In the genomic region with DNA sequence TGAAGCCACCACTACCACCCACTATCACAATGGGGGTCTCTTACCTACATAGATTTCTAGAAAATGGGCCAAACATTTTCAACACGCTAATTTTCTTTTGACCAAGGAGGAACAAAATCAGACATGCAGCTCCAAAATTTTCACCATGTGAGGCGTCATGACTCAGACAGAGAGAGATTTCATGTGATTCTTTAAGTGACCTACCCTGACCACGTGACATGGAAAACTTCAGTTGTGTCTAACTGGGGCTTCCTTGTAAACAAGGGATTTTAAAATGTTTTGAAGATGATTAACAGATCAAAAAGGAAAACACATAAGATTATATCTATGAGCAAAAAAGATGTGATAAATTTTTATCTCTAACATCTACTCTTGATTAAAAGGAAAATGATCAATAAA, we compare ENCODE assay signal across 19 cellular contexts.
DNase-seq lines count a peak whose midpoint lies in the region; ATAC-seq and TF ChIP-seq lines count a peak whose summit lies in the region.
"Had no signal": no experiment of that assay in that cellular context is flagged by ENCODE, and none has a peak within 500 bp of the region (broad histone marks: within the 10 kb centered on the region; RNA-seq: fewer than 3 reads in every experiment).

No MANE protein-coding gene starts in this region.

- H2AK9ac ChIP-seq in IMR-90 (replicated peaks; ENCODE audit: low read depth, low read length, poor library complexity), result no peak overlapping the region

- dilution Hi-C loops in IMR-90 (cut with HindIII; ENCODE audit: low sequenced_read_pairs, unreplicated experiment), result no loop called here

- H2AK5ac ChIP-seq in IMR-90 (ENCODE audit: low read depth, low read length) (no peak overlapping the region), mesenchymal stem cell (ENCODE audit: low read length, severe bottlenecking) (no peak overlapping the region)

- H3K4me3 Mint-ChIP-seq in stimulated activated memory B cell treated with anti-CD40 and anti-IgM and Interleukin-4, amounts not matched to agents 10 μg/mL and 1 μg/mL and 100 μg/mL, for 72 hours, result no peak overlapping the region
- H3K4me3 Mint-ChIP-seq: B cell; CD4-positive, CD25-positive, alpha-beta regulatory T cell; CD8-positive, alpha-beta T cell had no signal

- H3K9me3 Mint-ChIP-seq in stimulated activated memory B cell treated with anti-CD40 and anti-IgM and Interleukin-4, amounts not matched to agents 10 μg/mL and 1 μg/mL and 100 μg/mL, for 72 hours, result no peaks in the 10 kb centered on the region
- H3K9me3 Mint-ChIP-seq: CD8-positive, alpha-beta T cell had no signal

- no TSS peak for BruUV-seq in IMR-90 (replicated peaks; lab: Mats Ljungman, UMichigan)

- no peak overlapping the region for H2BK15ac ChIP-seq in IMR-90 (ENCODE audit: low read depth, low read length)
- no peak overlapping the region for H2BK15ac ChIP-seq in mesenchymal stem cell (ENCODE audit: low read depth, poor library complexity, severe bottlenecking)

- H3K4me2 ChIP-seq in IMR-90 (ENCODE audit: low read depth, low read length), result no peak overlapping the region
- no peak overlapping the region for H3K4me2 ChIP-seq in mesenchymal stem cell (ENCODE audit: low read length, poor library complexity, severe bottlenecking)
- H3K4me2 ChIP-seq: BLaER1 had no signal

- H3K18ac ChIP-seq in IMR-90 (ENCODE audit: low read depth, low read length) (no peak overlapping the region), mesenchymal stem cell (ENCODE audit: low read depth in 1 of 2, low read length in 2 of 2) (no peak overlapping the region)

- H3K36me3 Mint-ChIP-seq in stimulated activated memory B cell treated with anti-CD40 and anti-IgM and Interleukin-4, amounts not matched to agents 10 μg/mL and 1 μg/mL and 100 μg/mL, for 72 hours, result no peaks in the 10 kb centered on the region
- H3K36me3 Mint-ChIP-seq: CD4-positive, CD25-positive, alpha-beta regulatory T cell; CD8-positive, alpha-beta T cell had no signal

- in situ Hi-C loops in IMR-90 (cut with MboI; ENCODE audit: low sequenced_read_pairs), result no loop called here

- no peaks in the 10 kb centered on the region; the same call in 1 of the 2 replicates for H4K20me1 ChIP-seq in IMR-90 (ENCODE audit: insufficient read depth, low read length)
- H4K20me1 ChIP-seq: BLaER1 had no signal

- H3K9me3 ChIP-seq in IMR-90 (ENCODE audit: control insufficient read depth, insufficient read depth, low read length) (no peaks in the 10 kb centered on the region), mesenchymal stem cell (ENCODE audit: control insufficient read depth, low read length) (no peaks in the 10 kb centered on the region)
- H3K9me3 ChIP-seq: BLaER1, Caco-2 had no signal

- no peak overlapping the region for H4K8ac ChIP-seq in IMR-90 (ENCODE audit: low read depth in 2 of 2, low read length in 2 of 2)
- no peak overlapping the region for H4K8ac ChIP-seq in mesenchymal stem cell (ENCODE audit: low read length)

- intact Hi-C loops in IMR-90 (cut with micrococcal nuclease), result no loop called here

- H2BK120ac ChIP-seq in IMR-90 (ENCODE audit: low read depth, low read length) (no peak overlapping the region), mesenchymal stem cell (ENCODE audit: low read depth, low read length) (no peak overlapping the region)

- no peak overlapping the region for H3K23ac ChIP-seq in IMR-90 (ENCODE audit: low read depth, low read length)
- H3K23ac ChIP-seq in mesenchymal stem cell (ENCODE audit: low read length in 2 of 2), result no peak overlapping the region

- no peak for ATAC-seq in IMR-90 (ENCODE audit: low read depth)
- ATAC-seq in stimulated activated memory B cell treated with anti-CD40 and anti-IgM and Interleukin-4, amounts not matched to agents 10 μg/mL and 1 μg/mL and 100 μg/mL, for 72 hours, result no peak
- ATAC-seq in GM19324 (IDR thresholded peaks at IDR 0.05; ENCODE audit: low FRiP score, unreplicated experiment), result no peak
- ATAC-seq: CD8-positive, alpha-beta T cell; GM12878 had no signal

- no peak overlapping the region for H3K56ac ChIP-seq in IMR-90 (ENCODE audit: extremely low read depth, insufficient read depth, low read length)

- H3K27ac ChIP-seq in IMR-90 (ENCODE audit: insufficient read depth, low read length), result no peak overlapping the region
- H3K27ac ChIP-seq in mesenchymal stem cell (ENCODE audit: low read length, poor library complexity, severe bottlenecking), result no peak overlapping the region
- H3K27ac ChIP-seq: BLaER1, C4-2B had no signal

- no peak overlapping the region for H2BK12ac ChIP-seq in mesenchymal stem cell (ENCODE audit: low read length in 2 of 2)

- no peak for TF ChIP-seq RAD21 in IMR-90 (IDR thresholded peaks at IDR 0.05; ENCODE audit: low read length)

- no peak overlapping the region for H3K9ac ChIP-seq in IMR-90 (ENCODE audit: low read depth, low read length)
- no peak overlapping the region for H3K9ac ChIP-seq in mesenchymal stem cell (ENCODE audit: low read length)
- H3K9ac ChIP-seq: BLaER1 had no signal

- POLR2A ChIA-PET in IMR-90 (lab: Charles Lee; ENCODE audit: unreplicated experiment), result no interaction called here

- TF ChIP-seq CTCF in IMR-90 (conservative IDR thresholded peaks at IDR 0.05; ENCODE audit: low read depth, low read length) (no peak), fibroblast of villous mesenchyme (IDR thresholded peaks at IDR 0.05; ENCODE audit: insufficient read depth, low read depth, low read length) (no peak)

- H3K4ac ChIP-seq in IMR-90 (ENCODE audit: low read depth, low read length), result no peak overlapping the region
- H3K4ac ChIP-seq in mesenchymal stem cell (ENCODE audit: low read depth in 1 of 2, low read length in 2 of 2), result no peak overlapping the region

- CTCF ChIA-PET in IMR-90 (lab: Yijun Ruan, JAX), result no interaction called here

- no peak overlapping the region for H4K5ac ChIP-seq in IMR-90 (ENCODE audit: low read depth, low read length)

- no peak overlapping the region for H3K14ac ChIP-seq in IMR-90 (replicated peaks; ENCODE audit: low read depth, low read length)
- no peak overlapping the region for H3K14ac ChIP-seq in mesenchymal stem cell (ENCODE audit: low read length in 2 of 2)

- H3K4me1 Mint-ChIP-seq in stimulated activated memory B cell treated with anti-CD40 and anti-IgM and Interleukin-4, amounts not matched to agents 10 μg/mL and 1 μg/mL and 100 μg/mL, for 72 hours, result no peaks in the 10 kb centered on the region
- H3K4me1 Mint-ChIP-seq: B cell; CD4-positive, CD25-positive, alpha-beta regulatory T cell had no signal

- WGBS in IMR-90 (ENCODE audit: extremely low coverage in 2 of 2, insufficient read length in 1 of 2), 2 experiments, result 100% methylated on average over 1 of the region's 3 CpGs; no CpG with 5 or more reads in 1 of the 2 experiments
- WGBS in mesenchymal stem cell, result 87% methylated on average over 3 of the region's 3 CpGs

- H3K4me3 ChIP-seq in IMR-90 (ENCODE audit: insufficient read depth, low read depth, low read length) (no peak overlapping the region), fibroblast of villous mesenchyme (ENCODE audit: low read depth, low read length) (no peak overlapping the region), mesenchymal stem cell (ENCODE audit: insufficient read depth in 1 of 2, low read depth in 1 of 2, low read length in 2 of 2) (no peak overlapping the region)
- H3K4me3 ChIP-seq: BLaER1, GM12878 had no signal

- H2BK5ac ChIP-seq in IMR-90 (ENCODE audit: low read depth, low read length, poor library complexity, severe bottlenecking), result no peak overlapping the region
- H2BK5ac ChIP-seq in mesenchymal stem cell (ENCODE audit: low read depth, low read length, poor library complexity, severe bottlenecking), result no peak overlapping the region

- peaks cover 8% of the 10 kb centered on the region for H3K36me3 ChIP-seq in IMR-90 (ENCODE audit: control insufficient read depth, insufficient read depth, low read length)
- H3K36me3 ChIP-seq in mesenchymal stem cell (ENCODE audit: control insufficient read depth in 1 of 2, insufficient read depth in 2 of 2, low read depth in 1 of 2, low read length in 2 of 2), result no peaks in the 10 kb centered on the region
- H3K36me3 ChIP-seq: BLaER1 had no signal

- peaks cover 19% of the 10 kb centered on the region for H3K27me3 Mint-ChIP-seq in stimulated activated memory B cell treated with anti-CD40 and anti-IgM and Interleukin-4, amounts not matched to agents 10 μg/mL and 1 μg/mL and 100 μg/mL, for 72 hours
- H3K27me3 Mint-ChIP-seq: CD4-positive, CD25-positive, alpha-beta regulatory T cell had no signal

- H3K27ac Mint-ChIP-seq in stimulated activated memory B cell treated with anti-CD40 and anti-IgM and Interleukin-4, amounts not matched to agents 10 μg/mL and 1 μg/mL and 100 μg/mL, for 72 hours, result no peak overlapping the region
- H3K27ac Mint-ChIP-seq: B cell; CD4-positive, CD25-positive, alpha-beta regulatory T cell; CD8-positive, alpha-beta T cell had no signal

- DNase-seq in ELR (ENCODE audit: low read depth) (peak; percentile 10), IMR-90 (peak; percentile 25), fibroblast of villous mesenchyme (ENCODE audit: low read depth) (peak; percentile 45), mesenchymal stem cell (peak; percentile 8), NCI-H2196 treated with DMSO at 0.1 percent for 48 hours (lab: John Stamatoyannopoulos, UW; ENCODE audit: unreplicated experiment) (no peak)
- DNase-seq: Caco-2; CD4-positive, CD25-positive, alpha-beta regulatory T cell; CD8-positive, alpha-beta T cell; DMS153; DND-41; GDM1; H7; HCEC 1CT had no signal

- no peak; the same call in 1 of the 2 replicates for TF ChIP-seq POLR2A in IMR-90 (IDR thresholded peaks at IDR 0.05; ENCODE audit: low read depth, low read length)

- peaks cover 5% of the 10 kb centered on the region for H3K4me1 ChIP-seq in IMR-90 (ENCODE audit: control insufficient read depth, insufficient read depth, low read length)
- H3K4me1 ChIP-seq in mesenchymal stem cell (ENCODE audit: control insufficient read depth, insufficient read depth, low read depth, low read length), result peaks cover 1% of the 10 kb centered on the region
- H3K4me1 ChIP-seq: BLaER1, Caco-2 had no signal

- H3K79me1 ChIP-seq in IMR-90 (ENCODE audit: low read depth in 1 of 2, low read length in 2 of 2) (peaks cover 0 to 26% of the 10 kb centered on the region in 2 experiments; a peak in 2 of 4 replicates), mesenchymal stem cell (replicated peaks; ENCODE audit: low read length, poor library complexity, severe bottlenecking) (no peaks in the 10 kb centered on the region)

- no peaks in the 10 kb centered on the region; the same call in 1 of the 2 replicates for H3K9me1 ChIP-seq in IMR-90 (ENCODE audit: insufficient read depth, low read length)

- H4K91ac ChIP-seq in IMR-90 (ENCODE audit: insufficient read depth, low read depth, low read length) (no peak overlapping the region), mesenchymal stem cell (ENCODE audit: low read length) (no peak overlapping the region)

- H2BK20ac ChIP-seq in IMR-90 (ENCODE audit: low read depth, low read length), result no peak overlapping the region

- no peak overlapping the region for H2AFZ ChIP-seq in IMR-90 (replicated peaks; ENCODE audit: low read length, poor library complexity)
- no peak overlapping the region for H2AFZ ChIP-seq in mesenchymal stem cell (ENCODE audit: low read depth, low read length)

- no peaks in the 10 kb centered on the region for H3K27me3 ChIP-seq in IMR-90 (ENCODE audit: control insufficient read depth, insufficient read depth, low read length)
- H3K27me3 ChIP-seq in mesenchymal stem cell (ENCODE audit: control insufficient read depth in 1 of 2, insufficient read depth in 1 of 2, low read length in 2 of 2), result no peaks in the 10 kb centered on the region
- H3K27me3 ChIP-seq: BLaER1 had no signal

TF ChIP-seq in IMR-90, 13 proteins besides CTCF, POLR2A, EP300 and RAD21 (continues in another document):
- no peak for TF ChIP-seq BHLHE40 (IDR thresholded peaks at IDR 0.05; ENCODE audit: low read depth, low read length)
